In the genomic region with DNA sequence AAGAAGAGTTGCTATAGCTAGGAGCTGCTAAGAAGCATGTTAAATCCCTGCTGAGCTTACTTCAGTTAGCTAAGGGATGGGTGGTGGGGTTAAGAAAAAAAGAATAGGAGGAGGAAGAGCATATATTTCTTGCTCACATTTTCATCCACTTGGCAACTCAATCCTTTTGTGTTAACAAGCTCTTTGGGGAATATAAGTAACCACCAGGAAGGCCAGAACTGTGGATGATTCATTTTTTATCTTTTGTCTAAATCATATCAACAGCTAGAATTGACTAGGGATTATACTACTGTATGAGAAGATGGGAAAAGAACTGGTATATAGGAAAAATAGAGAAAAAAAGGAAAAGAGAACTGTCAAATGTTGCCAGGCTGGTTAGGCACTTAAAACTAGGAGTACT, we compare ENCODE assay signal across 21 cellular contexts.
"Had no signal": no experiment of that assay in that cellular context is flagged by ENCODE, and none has a peak within 500 bp of the region (broad histone marks: within the 10 kb centered on the region; RNA-seq: fewer than 3 reads in every experiment).

No MANE protein-coding gene starts in this region.

- H3K4me1 Mint-ChIP-seq: activated CD4-positive, alpha-beta memory T cell treated with anti-CD3 and anti-CD28 coated beads, Interleukin-2, amount 10 ng/mL, durations not matched to agents 7 days and 5 days; activated CD4-positive, alpha-beta T cell treated with anti-CD3 and anti-CD28 coated beads for 36 hours; activated naive CD4-positive, alpha-beta T cell treated with anti-CD3 and anti-CD28 coated beads, Interleukin-2, amount 50 U/mL, for 24 hours; endodermal cell had no signal

- H3K27me3 Mint-ChIP-seq: activated CD4-positive, alpha-beta memory T cell treated with anti-CD3 and anti-CD28 coated beads, Interleukin-2, amount 10 ng/mL, durations not matched to agents 7 days and 5 days; activated CD4-positive, alpha-beta T cell treated with anti-CD3 and anti-CD28 coated beads for 36 hours; activated naive CD4-positive, alpha-beta T cell treated with anti-CD3 and anti-CD28 coated beads, Interleukin-2, amount 50 U/mL, for 24 hours had no signal

- H3K4me1 ChIP-seq: transverse colon, vagina had no signal

- H3K27ac ChIP-seq: hepatocyte, transverse colon, vagina, WERI-Rb-1 had no signal

- H3K4me3 ChIP-seq: hepatocyte, lung, transverse colon, vagina had no signal

- H2AFZ ChIP-seq: hepatocyte had no signal

- DNase-seq: activated CD4-positive, alpha-beta memory T cell treated with anti-CD3 and anti-CD28 coated beads, Interleukin-2, amount 10 ng/mL, durations not matched to agents 7 days and 5 days; activated CD4-positive, alpha-beta T cell treated with anti-CD3 and anti-CD28 coated beads for 36 hours; activated effector memory CD4-positive, alpha-beta T cell treated with Interleukin-2 at 50 U/mL for 16 hours; activated T-cell treated with anti-CD3 and anti-CD28 coated beads, Interleukin-2, amount 50 U/mL, for 4 hours; amniotic stem cell; cerebellar nuclear complex; dermis blood vessel endothelial cell; endodermal cell; islet precursor cell; retina; stimulated activated CD4-positive, alpha-beta T cell treated with anti-CD3 and anti-CD28 coated beads, Interleukin-15, amount 100 ng/mL, for 24 hours; stimulated activated CD4-positive, alpha-beta T cell treated with anti-CD3 and anti-CD28 coated beads, Interleukin-4, amount 100 ng/mL, for 24 hours; stimulated activated naive CD4-positive, alpha-beta T cell treated with Interleukin-2 at 50 U/mL for 16 hours; T-helper 1 cell; T1000; transverse colon; WERI-Rb-1 had no signal

- ATAC-seq: activated CD4-positive, alpha-beta T cell treated with anti-CD3 and anti-CD28 coated beads for 36 hours; activated T-cell treated with anti-CD3 and anti-CD28 coated beads, Interleukin-2, amount 50 U/mL, for 4 hours had no signal

- H3K4me3 Mint-ChIP-seq: activated CD4-positive, alpha-beta memory T cell treated with anti-CD3 and anti-CD28 coated beads, Interleukin-2, amount 10 ng/mL, durations not matched to agents 7 days and 5 days; activated CD4-positive, alpha-beta T cell treated with anti-CD3 and anti-CD28 coated beads for 36 hours; activated naive CD4-positive, alpha-beta T cell treated with anti-CD3 and anti-CD28 coated beads, Interleukin-2, amount 50 U/mL, for 24 hours; activated T-cell treated with anti-CD3 and anti-CD28 coated beads, Interleukin-2, amount 50 U/mL, for 4 hours; endodermal cell had no signal

- H3K9me3 ChIP-seq: transverse colon, vagina had no signal

- H3K9me3 Mint-ChIP-seq: activated CD4-positive, alpha-beta memory T cell treated with anti-CD3 and anti-CD28 coated beads, Interleukin-2, amount 10 ng/mL, durations not matched to agents 7 days and 5 days; activated naive CD4-positive, alpha-beta T cell treated with anti-CD3 and anti-CD28 coated beads, Interleukin-2, amount 50 U/mL, for 24 hours; activated T-cell treated with anti-CD3 and anti-CD28 coated beads, Interleukin-2, amount 50 U/mL, for 4 hours; endodermal cell had no signal

- H3K36me3 Mint-ChIP-seq: activated naive CD4-positive, alpha-beta T cell treated with anti-CD3 and anti-CD28 coated beads, Interleukin-2, amount 50 U/mL, for 24 hours had no signal

- H3K27ac Mint-ChIP-seq: activated CD4-positive, alpha-beta memory T cell treated with anti-CD3 and anti-CD28 coated beads, Interleukin-2, amount 10 ng/mL, durations not matched to agents 7 days and 5 days; activated CD4-positive, alpha-beta T cell treated with anti-CD3 and anti-CD28 coated beads for 36 hours; activated naive CD4-positive, alpha-beta T cell treated with anti-CD3 and anti-CD28 coated beads, Interleukin-2, amount 50 U/mL, for 24 hours; endodermal cell had no signal

- H3K4me2 ChIP-seq: hepatocyte had no signal

- H3K36me3 ChIP-seq: transverse colon, vagina, WERI-Rb-1 had no signal

- H3K27me3 ChIP-seq: hepatocyte, transverse colon, vagina had no signal

- H3K79me2 ChIP-seq: hepatocyte had no signal
